In genomic region chr6:108848116-108848868, GRCh38 we compare ENCODE assay signal across 1 cellular context.
A peak's percentile ranks its signal among the peaks of the same experiment; 100 is the strongest.
TF ChIP-seq lines count a peak whose summit lies in the region.

ARMC2 (plus strand) TSS chr6:108848422; CDS start chr6:108854268, 5,846 bp downstream.

TF ChIP-seq in K562, 482 proteins besides CTCF, POLR2A, EP300 and RAD21 (continued from another document and continues in another):
- TF ChIP-seq RREB1 (CRISPR knock-in tag; IDR thresholded peaks at IDR 0.05) (peak; percentile 94), COPS2 (conservative IDR thresholded peaks at IDR 0.05) (no peak), TEAD1 (CRISPR knock-in tag; IDR thresholded peaks at IDR 0.05) (peak in 1 of 2 experiments; percentile 85; a peak in 1 of 4 replicates), HDGF (IDR thresholded peaks at IDR 0.05) (no peak), TAL1 (IDR thresholded peaks at IDR 0.05) (no peak), ZBTB2 (IDR thresholded peaks at IDR 0.05) (peak; percentile 95), ZNF318 (IDR thresholded peaks at IDR 0.05; ENCODE audit: borderline replicate concordance in 1 of 2, low read depth in 1 of 2) (no peak), ZFX (CRISPR knock-in tag; IDR thresholded peaks at IDR 0.05) (peak; percentile 96), POLR3G (IDR thresholded peaks at IDR 0.05; ENCODE audit: extremely low read depth, insufficient read length, insufficient replicate concordance) (no peak), SRF (CRISPR knock-in tag; IDR thresholded peaks at IDR 0.05) (no peak), ADNP (tag; IDR thresholded peaks at IDR 0.05) (no peak), ZNF3 (CRISPR knock-in tag; IDR thresholded peaks at IDR 0.05) (no peak), FOXM1 (IDR thresholded peaks at IDR 0.05; ENCODE audit: low read depth) (no peak), FOXM1 (CRISPR knock-in tag; IDR thresholded peaks at IDR 0.05; ENCODE audit: low read depth) (no peak), E2F8 (IDR thresholded peaks at IDR 0.05; ENCODE audit: low read depth, partially characterized antibody) (no peak), KLF10 (CRISPR knock-in tag; IDR thresholded peaks at IDR 0.05) (no peak), SIX5 (IDR thresholded peaks at IDR 0.05; ENCODE audit: borderline replicate concordance in 1 of 2, insufficient read depth in 1 of 2, low read depth in 1 of 2, low read length in 2 of 2) (no peak), THAP12 (CRISPR knock-in tag; IDR thresholded peaks at IDR 0.05) (no peak), NR2F6 (CRISPR knock-in tag; IDR thresholded peaks at IDR 0.05) (no peak), ETV6 (IDR thresholded peaks at IDR 0.05; ENCODE audit: borderline replicate concordance in 1 of 2, low read depth in 2 of 2, low read length in 1 of 2) (no peak), ETV6 (CRISPR knock-in tag; IDR thresholded peaks at IDR 0.05; ENCODE audit: borderline replicate concordance) (0 out of 2 replicates have a peak, but pooled peaks have one; percentile 69), TCF15 (CRISPR knock-in tag; IDR thresholded peaks at IDR 0.05) (no peak), TSC22D4 (tag; IDR thresholded peaks at IDR 0.05) (no peak), ELF4 (CRISPR knock-in tag; IDR thresholded peaks at IDR 0.05) (0 out of 2 replicates have a peak, but pooled peaks have one; percentile 27), RFX7 (CRISPR knock-in tag; IDR thresholded peaks at IDR 0.05) (no peak), OTX1 (CRISPR knock-in tag; IDR thresholded peaks at IDR 0.05) (no peak), TARDBP (IDR thresholded peaks at IDR 0.05) (0 out of 2 replicates have a peak, but pooled peaks have one; percentile 47), FOXJ3 (CRISPR knock-in tag; IDR thresholded peaks at IDR 0.05) (peak; percentile 57; the same call in 1 of the 2 replicates)
- TF ChIP-seq, protein P1, sequence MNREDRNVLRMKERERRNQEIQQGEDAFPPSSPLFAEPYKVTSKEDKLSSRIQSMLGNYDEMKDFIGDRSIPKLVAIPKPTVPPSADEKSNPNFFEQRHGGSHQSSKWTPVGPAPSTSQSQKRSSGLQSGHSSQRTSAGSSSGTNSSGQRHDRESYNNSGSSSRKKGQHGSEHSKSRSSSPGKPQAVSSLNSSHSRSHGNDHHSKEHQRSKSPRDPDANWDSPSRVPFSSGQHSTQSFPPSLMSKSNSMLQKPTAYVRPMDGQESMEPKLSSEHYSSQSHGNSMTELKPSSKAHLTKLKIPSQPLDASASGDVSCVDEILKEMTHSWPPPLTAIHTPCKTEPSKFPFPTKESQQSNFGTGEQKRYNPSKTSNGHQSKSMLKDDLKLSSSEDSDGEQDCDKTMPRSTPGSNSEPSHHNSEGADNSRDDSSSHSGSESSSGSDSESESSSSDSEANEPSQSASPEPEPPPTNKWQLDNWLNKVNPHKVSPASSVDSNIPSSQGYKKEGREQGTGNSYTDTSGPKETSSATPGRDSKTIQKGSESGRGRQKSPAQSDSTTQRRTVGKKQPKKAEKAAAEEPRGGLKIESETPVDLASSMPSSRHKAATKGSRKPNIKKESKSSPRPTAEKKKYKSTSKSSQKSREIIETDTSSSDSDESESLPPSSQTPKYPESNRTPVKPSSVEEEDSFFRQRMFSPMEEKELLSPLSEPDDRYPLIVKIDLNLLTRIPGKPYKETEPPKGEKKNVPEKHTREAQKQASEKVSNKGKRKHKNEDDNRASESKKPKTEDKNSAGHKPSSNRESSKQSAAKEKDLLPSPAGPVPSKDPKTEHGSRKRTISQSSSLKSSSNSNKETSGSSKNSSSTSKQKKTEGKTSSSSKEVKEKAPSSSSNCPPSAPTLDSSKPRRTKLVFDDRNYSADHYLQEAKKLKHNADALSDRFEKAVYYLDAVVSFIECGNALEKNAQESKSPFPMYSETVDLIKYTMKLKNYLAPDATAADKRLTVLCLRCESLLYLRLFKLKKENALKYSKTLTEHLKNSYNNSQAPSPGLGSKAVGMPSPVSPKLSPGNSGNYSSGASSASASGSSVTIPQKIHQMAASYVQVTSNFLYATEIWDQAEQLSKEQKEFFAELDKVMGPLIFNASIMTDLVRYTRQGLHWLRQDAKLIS (CRISPR knock-in tag; IDR thresholded peaks at IDR 0.05): no peak
